Comparison of ENCODE assay signal across 1 cellular context in the genomic region with DNA sequence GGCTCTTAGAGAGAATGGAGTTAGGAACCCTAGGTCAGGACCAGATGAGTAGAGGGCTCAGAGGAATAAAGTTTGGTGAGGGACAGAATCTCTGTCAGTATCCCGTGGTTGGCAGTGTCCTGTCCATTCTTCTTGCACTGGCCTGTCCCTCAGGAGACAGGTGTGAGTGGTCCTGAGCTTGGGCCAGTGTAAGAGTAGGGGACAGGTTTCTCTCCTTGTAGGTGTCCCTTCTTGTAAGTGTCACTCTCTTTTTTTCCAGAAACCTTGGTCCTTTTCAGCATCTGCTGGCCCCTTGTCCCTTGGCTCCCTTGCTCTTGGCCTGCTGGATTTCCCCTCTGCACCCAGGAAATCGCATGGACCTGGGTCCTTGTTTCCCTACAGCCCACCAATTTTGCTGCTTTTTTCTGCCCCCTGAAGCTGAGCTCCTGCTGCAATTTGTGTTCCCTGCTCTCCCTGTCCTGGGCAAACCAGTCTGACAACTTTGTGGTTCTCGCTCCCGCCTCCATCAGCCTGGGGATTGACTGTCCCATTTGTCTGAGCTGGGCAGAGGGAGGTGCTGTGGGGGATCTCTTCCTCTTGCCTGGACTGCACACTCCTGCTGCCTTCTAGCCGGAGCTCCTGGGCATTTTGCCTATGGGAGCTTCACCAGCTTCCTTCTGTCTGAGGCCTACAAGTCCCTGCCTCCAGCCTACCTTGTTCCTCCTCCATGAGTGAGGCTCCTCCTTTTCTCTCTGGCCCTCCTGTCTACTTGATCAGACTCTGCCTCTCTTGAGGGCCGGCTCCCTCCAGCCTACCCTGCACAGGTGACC.
TF ChIP-seq lines count a peak whose summit lies in the region.

No MANE protein-coding gene starts in this region.

TF ChIP-seq in A549, 52 proteins besides CTCF, POLR2A, EP300 and RAD21 (continued from another document):
- no peak for TF ChIP-seq ESRRA (IDR thresholded peaks at IDR 0.05; ENCODE audit: borderline replicate concordance, low read length)
- TF ChIP-seq, protein P1, sequence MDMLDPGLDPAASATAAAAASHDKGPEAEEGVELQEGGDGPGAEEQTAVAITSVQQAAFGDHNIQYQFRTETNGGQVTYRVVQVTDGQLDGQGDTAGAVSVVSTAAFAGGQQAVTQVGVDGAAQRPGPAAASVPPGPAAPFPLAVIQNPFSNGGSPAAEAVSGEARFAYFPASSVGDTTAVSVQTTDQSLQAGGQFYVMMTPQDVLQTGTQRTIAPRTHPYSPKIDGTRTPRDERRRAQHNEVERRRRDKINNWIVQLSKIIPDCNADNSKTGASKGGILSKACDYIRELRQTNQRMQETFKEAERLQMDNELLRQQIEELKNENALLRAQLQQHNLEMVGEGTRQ (IDR thresholded peaks at IDR 0.05) = no peak
- TF ChIP-seq, protein P2, sequence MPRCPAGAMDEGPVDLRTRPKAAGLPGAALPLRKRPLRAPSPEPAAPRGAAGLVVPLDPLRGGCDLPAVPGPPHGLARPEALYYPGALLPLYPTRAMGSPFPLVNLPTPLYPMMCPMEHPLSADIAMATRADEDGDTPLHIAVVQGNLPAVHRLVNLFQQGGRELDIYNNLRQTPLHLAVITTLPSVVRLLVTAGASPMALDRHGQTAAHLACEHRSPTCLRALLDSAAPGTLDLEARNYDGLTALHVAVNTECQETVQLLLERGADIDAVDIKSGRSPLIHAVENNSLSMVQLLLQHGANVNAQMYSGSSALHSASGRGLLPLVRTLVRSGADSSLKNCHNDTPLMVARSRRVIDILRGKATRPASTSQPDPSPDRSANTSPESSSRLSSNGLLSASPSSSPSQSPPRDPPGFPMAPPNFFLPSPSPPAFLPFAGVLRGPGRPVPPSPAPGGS (IDR thresholded peaks at IDR 0.05) = no peak
- no peak for TF ChIP-seq FOSB (CRISPR knock-in tag; IDR thresholded peaks at IDR 0.05)
- no peak for TF ChIP-seq CHD4 (IDR thresholded peaks at IDR 0.05; ENCODE audit: borderline replicate concordance)
TF ChIP-seq in A549: peak in this region for 0.
